Comparison of ENCODE assay signal across 11 cellular contexts in genomic region chr11:113014731-113015455, GRCh38. TPM values are rescaled to one million over a fixed set of nuclear protein-coding genes. Genes with fewer than 3 reads are reported as not detected.
A peak's percentile ranks its signal among the peaks of the same experiment; 100 is the strongest.
DNase-seq lines count a peak whose midpoint lies in the region; TF ChIP-seq lines count a peak whose summit lies in the region.
"Had no signal": no experiment of that assay in that cellular context is flagged by ENCODE, and none has a peak within 500 bp of the region (broad histone marks: within the 10 kb centered on the region; RNA-seq: fewer than 3 reads in every experiment).

No MANE protein-coding gene starts in this region.

- 65 to 71% methylated on average over 5 of the region's 5 CpGs for WGBS in sigmoid colon, 2 donors
- WGBS in H9 (ENCODE audit: extremely low coverage, insufficient read length, low lambda C conversion rate), result no CpG with 5 or more reads among the region's 5 CpGs

- H3K23me2 ChIP-seq in H9 (ENCODE audit: insufficient read length, low read depth, low read length, poor library complexity, severe bottlenecking), result no peaks in the 10 kb centered on the region

- H3K79me2 ChIP-seq in H9 (ENCODE audit: insufficient read depth, low read length), result no peaks in the 10 kb centered on the region

- no peaks in the 10 kb centered on the region for H3K36me3 Mint-ChIP-seq in H9 (ENCODE audit: insufficient read depth in 1 of 3, low read depth in 3 of 3)
- H3K36me3 Mint-ChIP-seq in osteocyte (ENCODE audit: unreplicated experiment), result no peaks in the 10 kb centered on the region

- H3K18ac ChIP-seq in H9 (ENCODE audit: insufficient read length, low read depth, low read length), result no peak overlapping the region

- no peak overlapping the region for H3K4me2 ChIP-seq in H9 (ENCODE audit: insufficient read depth, insufficient read length, low read length)
- H3K4me2 ChIP-seq: smooth muscle cell had no signal

- H3K4me1 Mint-ChIP-seq in H9 (peaks cover 0 to 3% of the 10 kb centered on the region in 2 experiments; a peak in 1 of 4 replicates), osteocyte (ENCODE audit: unreplicated experiment) (peaks cover 20% of the 10 kb centered on the region)

- H3K4me1 ChIP-seq in sigmoid colon (peaks cover 2 to 20% (median 18%) of the 10 kb centered on the region in 4 donors), H9 (ENCODE audit: insufficient read depth, low read length) (no peaks in the 10 kb centered on the region)
- H3K4me1 ChIP-seq: Peyer's patch had no signal

- H2AFZ ChIP-seq in H9 (ENCODE audit: low read length), result no peak overlapping the region

- no peak overlapping the region for H3K27ac Mint-ChIP-seq in H9
- no peak overlapping the region for H3K27ac Mint-ChIP-seq in osteocyte (ENCODE audit: unreplicated experiment)

- no peaks in the 10 kb centered on the region for H3K27me3 ChIP-seq in sigmoid colon
- H3K27me3 ChIP-seq in H9 (ENCODE audit: insufficient read depth, low read length), result no peaks in the 10 kb centered on the region
- H3K27me3 ChIP-seq: Peyer's patch had no signal

- H2BK5ac ChIP-seq in H9 (ENCODE audit: insufficient read length, low read length), result no peak overlapping the region

- H3K23ac ChIP-seq in H9 (ENCODE audit: insufficient read length, low read depth, low read length), result no peak overlapping the region

- no peak overlapping the region for H3K4me3 Mint-ChIP-seq in H9
- H3K4me3 Mint-ChIP-seq in osteocyte (ENCODE audit: unreplicated experiment), result no peak overlapping the region

- H2BK120ac ChIP-seq in H9 (ENCODE audit: low read depth, low read length, poor library complexity, severe bottlenecking), result no peak overlapping the region

- no peak overlapping the region for H4K8ac ChIP-seq in H9 (replicated peaks; ENCODE audit: insufficient read length, low read depth, low read length)

- peak overlapping the region in 3 of 4 donors; percentile 62 to 73 (median 69) for H3K27ac ChIP-seq in sigmoid colon
- no peak overlapping the region for H3K27ac ChIP-seq in H9 (ENCODE audit: insufficient read length, low read depth, low read length)
- H3K27ac ChIP-seq: Peyer's patch had no signal

- H3K9me3 ChIP-seq in sigmoid colon, result no peaks in the 10 kb centered on the region
- H3K9me3 ChIP-seq in H9 (ENCODE audit: control insufficient read depth, low read depth, low read length), result no peaks in the 10 kb centered on the region
- H3K9me3 ChIP-seq: Peyer's patch had no signal

- no peak overlapping the region for H2BK15ac ChIP-seq in H9 (ENCODE audit: low read depth, low read length)

- no peak overlapping the region for H2BK12ac ChIP-seq in H9 (ENCODE audit: insufficient read length, low read depth, low read length)

- H4K91ac ChIP-seq in H9 (ENCODE audit: insufficient read length, low read depth, low read length), result no peak overlapping the region

- no peak overlapping the region for H3K14ac ChIP-seq in H9 (ENCODE audit: insufficient read depth, low read length)

- no peak overlapping the region for H2BK20ac ChIP-seq in H9 (ENCODE audit: low read depth, low read length, poor library complexity, severe bottlenecking)

- no peak overlapping the region for H2AK5ac ChIP-seq in H9 (ENCODE audit: insufficient read length, low read length)

- H3T11ph ChIP-seq in H9 (ENCODE audit: low read length), result no peak overlapping the region

- H3K79me1 ChIP-seq in H9 (ENCODE audit: insufficient read depth, low read depth, low read length, poor library complexity, severe bottlenecking), result no peaks in the 10 kb centered on the region

- TF ChIP-seq CTCF in fibroblast of pulmonary artery (IDR thresholded peaks at IDR 0.05; ENCODE audit: low read length, missing control alignments) (no peak), sigmoid colon (IDR thresholded peaks at IDR 0.05) (no peak), H9 (conservative IDR thresholded peaks at IDR 0.05) (no peak), osteocyte (IDR thresholded peaks at IDR 0.05) (no peak)

- H3K27me3 Mint-ChIP-seq in H9 (ENCODE audit: low read depth), result no peaks in the 10 kb centered on the region
- H3K27me3 Mint-ChIP-seq in osteocyte (ENCODE audit: unreplicated experiment), result no peaks in the 10 kb centered on the region

- intact Hi-C loops in sigmoid colon (cut with DNase I), result loop anchor here (2.0 to 5.0 kb wide), 2 partner anchors 53 to 426 kb away; partner anchors contain the start of gene NCAM1

- peak; percentile 28 for DNase-seq in H4 (ENCODE audit: low spot score)
- peak; percentile 85 for DNase-seq in NCI-H524 treated with DMSO at 0.1 percent for 48 hours (lab: John Stamatoyannopoulos, UW)
- DNase-seq in fibroblast of pulmonary artery (ENCODE audit: low read depth), result peak; percentile 8
- peak; percentile 89 for DNase-seq in sigmoid colon
- DNase-seq in H9, result no peak
- DNase-seq in osteocyte (ENCODE audit: extremely low spot score, unreplicated experiment), result no peak
- DNase-seq in activated CD8-positive, alpha-beta memory T cell treated with anti-CD3 and anti-CD28 coated beads for 24 hours, result no peak
- no peak for DNase-seq in iPS-NIHi11 (ENCODE audit: low spot score)
- DNase-seq: dermis blood vessel endothelial cell, Peyer's patch had no signal

- no peaks in the 10 kb centered on the region; a peak in 1 of 5 replicates for H3K9me3 Mint-ChIP-seq in H9
- H3K9me3 Mint-ChIP-seq in osteocyte (ENCODE audit: unreplicated experiment), result no peaks in the 10 kb centered on the region

- H3K4me3 ChIP-seq in fibroblast of pulmonary artery (replicated peaks; ENCODE audit: low read depth, low read length) (no peak overlapping the region), sigmoid colon (no peak overlapping the region)
- H3K4me3 ChIP-seq: Peyer's patch, smooth muscle cell had no signal

- TF ChIP-seq EP300 in sigmoid colon (IDR thresholded peaks at IDR 0.05), result no peak

- no peak for TF ChIP-seq POLR2A in sigmoid colon (IDR thresholded peaks at IDR 0.05)

- H3K4ac ChIP-seq in H9 (ENCODE audit: low read depth, low read length), result no peak overlapping the region

- no peak overlapping the region for H4K5ac ChIP-seq in H9 (ENCODE audit: insufficient read length, low read depth, low read length)

- no peaks in the 10 kb centered on the region for H4K20me1 ChIP-seq in H9 (ENCODE audit: control insufficient read depth, insufficient read depth, insufficient read length)

- no peak overlapping the region for H3K9ac ChIP-seq in H9 (ENCODE audit: extremely low read depth, insufficient read length, low read length)

- H3K56ac ChIP-seq in H9 (ENCODE audit: insufficient read length, low read depth, low read length), result no peak overlapping the region

- H3K36me3 ChIP-seq in sigmoid colon, result no peaks in the 10 kb centered on the region
- H3K36me3 ChIP-seq: Peyer's patch had no signal

RNA-seq across cellular contexts. Expression of gene NCAM1, which starts 53.7 kb away (rescaled TPM):
- 4.8 and 5.0 TPM in 2 replicates for total RNA-seq in H4 (2014; rRNA removed; shearing (Covaris generic))
- total RNA-seq in sigmoid colon (100 to 1,000 TPM in 1 of 4 donors, 10 to 100 TPM in 3; 64.2 to 124 (median 90.4) TPM), H9 (2021) (2.2 and 2.5 TPM in 2 replicates), osteocyte (1.9 and 2.2 TPM in 2 replicates)
- polyA plus RNA-seq in sigmoid colon, result 1 to 10 TPM in 2 of 3 donors, under 1 TPM in 1; 0.46 to 9.7 (median 7.2) TPM

Comparison
In these comparisons a context has a peak if more than half of its experiments do, and no peak if none do; other contexts are left out.
1. DNase-seq: peak in H4 (single experiment), NCI-H524 treated with DMSO at 0.1 percent for 48 hours (single experiment), fibroblast of pulmonary artery (single experiment) and sigmoid colon (single experiment); none in H9 (single experiment), osteocyte (single experiment), activated CD8-positive, alpha-beta memory T cell treated with anti-CD3 and anti-CD28 coated beads for 24 hours (single experiment) and iPS-NIHi11 (single experiment).
2. RNA of gene NCAM1, which starts 53.7 kb away (total RNA-seq): 64.2 to 124 TPM in sigmoid colon; 4.8 to 5.0 TPM in H4, 2.2 to 2.5 TPM in H9 and 1.9 to 2.2 TPM in osteocyte; every median in the first group is over 10 times any median in the second.